In the genomic region with DNA sequence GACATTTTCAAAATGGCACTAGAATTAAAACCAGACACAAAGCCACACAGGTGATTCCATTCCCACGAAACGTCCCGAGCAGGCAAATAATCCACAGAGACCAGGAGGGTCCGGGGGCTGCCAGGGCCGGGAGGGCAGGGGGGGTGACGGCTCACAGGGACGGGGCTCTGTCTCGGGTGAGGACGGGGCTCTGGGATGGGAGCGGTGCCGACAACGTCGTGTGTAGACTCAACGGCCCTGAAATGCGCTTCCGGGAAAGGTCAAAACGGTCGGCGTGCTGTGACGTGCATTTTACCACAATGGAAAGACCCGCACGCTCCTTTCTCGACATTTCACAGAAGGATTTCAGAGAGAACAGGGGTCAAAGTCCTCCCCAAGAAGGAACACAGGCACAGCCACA, we compare ENCODE assay signal across 25 cellular contexts.
A peak's percentile ranks its signal among the peaks of the same experiment; 100 is the strongest.
DNase-seq lines count a peak whose midpoint lies in the region; ATAC-seq and TF ChIP-seq lines count a peak whose summit lies in the region.
"Had no signal": no experiment of that assay in that cellular context is flagged by ENCODE, and none has a peak within 500 bp of the region (broad histone marks: within the 10 kb centered on the region; RNA-seq: fewer than 3 reads in every experiment).

No MANE protein-coding gene starts in this region.

- H3K27ac ChIP-seq in DND-41 (ENCODE audit: low read length), result peak overlapping the region; percentile 74; the same call in 1 of the 2 replicates
- H3K27ac ChIP-seq in naive thymus-derived CD4-positive, alpha-beta T cell (ENCODE audit: low read depth, low read length), result no peak overlapping the region
- H3K27ac ChIP-seq: epithelial cell of prostate, heart left ventricle, SJCRH30 had no signal

- H3K9ac ChIP-seq in DND-41 (ENCODE audit: low read depth, low read length), result no peak overlapping the region

- peak overlapping the region; percentile 89 for H3K27ac Mint-ChIP-seq in activated T-helper 17 cell treated with anti-CD3 and anti-CD28 coated beads, Interleukin-2, amount 50 U/mL, for 72 hours
- H3K27ac Mint-ChIP-seq in naive thymus-derived CD4-positive, alpha-beta T cell, result peak overlapping the region; percentile 85 to 98 (median 96)
- H3K27ac Mint-ChIP-seq: IgD-negative memory B cell had no signal

- no peak overlapping the region for H2AFZ ChIP-seq in DND-41 (ENCODE audit: low read depth, low read length)

- H3K36me3 Mint-ChIP-seq in activated T-helper 17 cell treated with anti-CD3 and anti-CD28 coated beads, Interleukin-2, amount 50 U/mL, for 72 hours (ENCODE audit: low read depth), result peaks cover 61% of the 10 kb centered on the region
- peaks cover 0 to 35% (median 10%) of the 10 kb centered on the region in 5 donors for H3K36me3 Mint-ChIP-seq in naive thymus-derived CD4-positive, alpha-beta T cell
- H3K36me3 Mint-ChIP-seq: natural killer cell had no signal

- no peaks in the 10 kb centered on the region for H3K27me3 ChIP-seq in DND-41 (ENCODE audit: insufficient read depth, low read length, poor library complexity)
- no peaks in the 10 kb centered on the region for H3K27me3 ChIP-seq in naive thymus-derived CD4-positive, alpha-beta T cell (ENCODE audit: control insufficient read depth in 2 of 2, insufficient read depth in 2 of 2, low read length in 2 of 2)
- H3K27me3 ChIP-seq: heart left ventricle, Peyer's patch, SJCRH30 had no signal

- CTCF ChIA-PET in naive thymus-derived CD4-positive, alpha-beta T cell (lab: Charles Lee), result no interaction called here

- H3K9me3 ChIP-seq in DND-41 (ENCODE audit: insufficient read depth, low read length, severe bottlenecking), result no peaks in the 10 kb centered on the region
- H3K9me3 ChIP-seq in naive thymus-derived CD4-positive, alpha-beta T cell (ENCODE audit: control insufficient read depth in 2 of 3, low read length in 3 of 3), result no peaks in the 10 kb centered on the region
- H3K9me3 ChIP-seq: SJCRH30 had no signal

- H3K4me1 ChIP-seq in DND-41 (ENCODE audit: insufficient read depth, low read length), result peaks cover 24% of the 10 kb centered on the region
- peaks cover 15 to 17% of the 10 kb centered on the region in 2 donors for H3K4me1 ChIP-seq in naive thymus-derived CD4-positive, alpha-beta T cell (ENCODE audit: control insufficient read depth in 2 of 2, insufficient read depth in 2 of 2, low read length in 2 of 2)
- H3K4me1 ChIP-seq: Peyer's patch had no signal

- no peaks in the 10 kb centered on the region for H3K27me3 Mint-ChIP-seq in activated T-helper 17 cell treated with anti-CD3 and anti-CD28 coated beads, Interleukin-2, amount 50 U/mL, for 72 hours
- no peaks in the 10 kb centered on the region for H3K27me3 Mint-ChIP-seq in naive thymus-derived CD4-positive, alpha-beta T cell
- H3K27me3 Mint-ChIP-seq: IgD-negative memory B cell had no signal

- H3K4me3 Mint-ChIP-seq in activated T-helper 17 cell treated with anti-CD3 and anti-CD28 coated beads, Interleukin-2, amount 50 U/mL, for 72 hours, result peak overlapping the region; percentile 93
- H3K4me3 Mint-ChIP-seq in naive thymus-derived CD4-positive, alpha-beta T cell, result peak overlapping the region; percentile 85 to 96 (median 90)
- H3K4me3 Mint-ChIP-seq: IgD-negative memory B cell had no signal

- H3K9me3 Mint-ChIP-seq in activated T-helper 17 cell treated with anti-CD3 and anti-CD28 coated beads, Interleukin-2, amount 50 U/mL, for 72 hours, result no peaks in the 10 kb centered on the region
- H3K9me3 Mint-ChIP-seq in naive thymus-derived CD4-positive, alpha-beta T cell, result peaks cover 0 to 11% (median 0%) of the 10 kb centered on the region in 11 donors
- H3K9me3 Mint-ChIP-seq: natural killer cell had no signal

- peak overlapping the region in 1 of 2 experiments; percentile 56; a peak in 1 of 4 replicates for H3K4me3 ChIP-seq in DND-41 (ENCODE audit: low read depth in 1 of 2, low read length in 2 of 2)
- H3K4me3 ChIP-seq in naive thymus-derived CD4-positive, alpha-beta T cell (ENCODE audit: low read length), result no peak overlapping the region
- H3K4me3 ChIP-seq: BLaER1 treated with 17β-estradiol and CSF1 and Interleukin-3, amounts not matched to agents 10 nM and 100 nM; SJCRH30 had no signal

- H3K4me2 ChIP-seq in DND-41 (ENCODE audit: insufficient read depth, low read length), result peak overlapping the region; percentile 65

- no peak for TF ChIP-seq CTCF in DND-41 (IDR thresholded peaks at IDR 0.05; ENCODE audit: borderline replicate concordance, extremely low read depth, low read length, poor library complexity, severe bottlenecking)

- POLR2A ChIA-PET in naive thymus-derived CD4-positive, alpha-beta T cell (lab: Charles Lee), result no interaction called here

- peaks cover 28% of the 10 kb centered on the region for H3K4me1 Mint-ChIP-seq in activated T-helper 17 cell treated with anti-CD3 and anti-CD28 coated beads, Interleukin-2, amount 50 U/mL, for 72 hours
- peaks cover 14 to 40% (median 31%) of the 10 kb centered on the region in 7 donors for H3K4me1 Mint-ChIP-seq in naive thymus-derived CD4-positive, alpha-beta T cell
- H3K4me1 Mint-ChIP-seq: IgD-negative memory B cell had no signal

- peak; percentile 74 for DNase-seq in activated effector memory CD4-positive, alpha-beta T cell treated with anti-CD3 and anti-CD28 coated beads, Interleukin-2, amount 50 U/mL, for 16 hours
- DNase-seq in activated effector memory CD4-positive, alpha-beta T cell treated with Interleukin-2 at 50 U/mL for 16 hours, result no peak
- DNase-seq in DND-41, result no peak
- DNase-seq in naive thymus-derived CD4-positive, alpha-beta T cell, result no peak
- DNase-seq in SHP77 (lab: John Stamatoyannopoulos, UW), result no peak
- DNase-seq in NCI-H1105 (lab: John Stamatoyannopoulos, UW), result no peak
- DNase-seq in NCI-H1694 (lab: John Stamatoyannopoulos, UW), result no peak
- DNase-seq: ACHN, cerebellar nuclear complex, DMS153, GDM1, H7, natural killer cell, NCI-H1436 treated with DMSO at 0.1 percent for 48 hours, NCI-H2171 treated with DMSO at 0.1 percent for 48 hours, NCI-H524 treated with DMSO at 0.1 percent for 48 hours, Peyer's patch, retina, SJCRH30, substantia nigra had no signal

- peaks cover 69% of the 10 kb centered on the region for H3K36me3 ChIP-seq in DND-41 (ENCODE audit: insufficient read depth, low read length)
- peaks cover 0 to 15% (median 0%) of the 10 kb centered on the region in 3 experiments for H3K36me3 ChIP-seq in naive thymus-derived CD4-positive, alpha-beta T cell (ENCODE audit: control insufficient read depth in 2 of 3, insufficient read depth in 3 of 3, low read length in 3 of 3)
- H3K36me3 ChIP-seq: SJCRH30 had no signal

- intact Hi-C loops in naive thymus-derived CD4-positive, alpha-beta T cell (cut with micrococcal nuclease), result loop anchor here in 1 of 2 donors (5.0 kb wide), 1 partner anchor 61 kb away; no protein-coding TSS in a partner anchor

- peaks cover 26% of the 10 kb centered on the region for H3K79me2 ChIP-seq in DND-41 (ENCODE audit: insufficient read depth, low read length)

- no peak for ATAC-seq in DND-41 (ENCODE audit: insufficient read depth, low read depth)
- ATAC-seq in activated T-helper 17 cell treated with anti-CD3 and anti-CD28 coated beads, Interleukin-2, amount 50 U/mL, for 72 hours (replicated peaks), result peak; percentile 1
- no peak for ATAC-seq in naive thymus-derived CD4-positive, alpha-beta T cell

- peaks cover 8% of the 10 kb centered on the region for H4K20me1 ChIP-seq in DND-41 (ENCODE audit: insufficient read depth, low read length)
